16 cellular contexts compared by ENCODE assay signal in the genomic region with DNA sequence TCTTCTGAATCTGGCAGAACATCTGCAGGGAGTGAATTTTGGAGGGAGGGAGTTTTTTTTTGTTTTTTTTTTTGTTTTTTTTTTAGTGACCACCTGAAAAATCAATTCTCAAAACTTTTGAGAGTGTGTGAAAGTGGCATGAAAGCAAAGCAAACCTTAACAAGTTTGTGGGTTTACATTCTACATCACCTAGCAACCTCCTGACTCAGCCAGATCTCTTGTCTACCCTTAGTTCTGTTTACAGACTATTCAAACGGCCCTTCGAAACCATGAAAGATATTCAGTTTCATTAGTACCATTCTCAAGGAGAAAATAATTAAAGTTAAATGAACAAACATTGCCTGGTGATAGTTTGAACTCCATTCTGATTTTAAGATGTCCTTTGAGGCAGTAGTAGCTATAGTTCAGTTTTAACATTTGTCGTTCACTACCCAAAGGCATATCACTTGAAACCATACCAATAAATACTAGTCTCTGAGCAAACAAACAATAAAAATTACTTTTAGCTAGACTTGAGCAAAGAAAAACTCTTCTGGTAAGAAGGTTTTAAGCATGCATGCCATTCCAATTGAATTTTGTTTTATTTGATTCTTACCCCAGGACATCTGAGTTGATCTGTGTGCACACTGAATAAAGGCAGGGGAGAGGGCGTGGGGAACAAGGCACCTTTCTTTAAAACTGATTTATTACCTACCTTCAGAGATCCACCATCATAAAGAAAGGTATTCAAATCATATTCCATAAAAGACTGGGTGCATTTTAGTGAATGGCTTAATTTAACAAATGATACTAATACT.
DNase-seq lines count a peak whose midpoint lies in the region; ATAC-seq and TF ChIP-seq lines count a peak whose summit lies in the region.
"Had no signal": no experiment of that assay in that cellular context is flagged by ENCODE, and none has a peak within 500 bp of the region (broad histone marks: within the 10 kb centered on the region; RNA-seq: fewer than 3 reads in every experiment).

No MANE protein-coding gene starts in this region.

- no peaks in the 10 kb centered on the region for H3K4me1 Mint-ChIP-seq in activated CD4-positive, alpha-beta T cell treated with anti-CD3 and anti-CD28 coated beads, Interleukin-2, amount 10 ng/mL, durations not matched to agents 24 days and 14 days
- no peaks in the 10 kb centered on the region for H3K4me1 Mint-ChIP-seq in activated naive CD8-positive, alpha-beta T cell treated with anti-CD3 and anti-CD28 coated beads, Interleukin-2, amount 50 U/mL, for 24 hours
- H3K4me1 Mint-ChIP-seq: activated CD8-positive, alpha-beta memory T cell treated with anti-CD3 and anti-CD28 coated beads, Interleukin-2, amount 10 ng/mL, durations not matched to agents 7 days and 5 days; activated naive CD4-positive, alpha-beta T cell treated with anti-CD3 and anti-CD28 coated beads, Interleukin-2, amount 10 ng/mL, durations not matched to agents 7 days and 5 days; central memory CD8-positive, alpha-beta T cell had no signal

- TF ChIP-seq CTCF in tibial nerve (IDR thresholded peaks at IDR 0.05): no peak

- DNase-seq in DMS79 (lab: John Stamatoyannopoulos, UW) (peak; percentile 10), SJSA1 (ENCODE audit: low read depth in 1 of 2, low spot score in 2 of 2) (peak in 1 of 2 experiments; percentile 36), kidney tubule cell (ENCODE audit: low spot score) (peak; percentile 6), ecto neural progenitor cell (ENCODE audit: low spot score) (no peak), tibial nerve (ENCODE audit: low spot score in 2 of 2) (no peak)
- no peak for DNase-seq in activated CD4-positive, alpha-beta T cell treated with anti-CD3 and anti-CD28 coated beads, Interleukin-2, amount 10 ng/mL, durations not matched to agents 24 days and 14 days
- no peak for DNase-seq in activated naive CD8-positive, alpha-beta T cell treated with anti-CD3 and anti-CD28 coated beads, Interleukin-2, amount 50 U/mL, for 24 hours
- DNase-seq: activated CD8-positive, alpha-beta memory T cell treated with anti-CD3 and anti-CD28 coated beads, Interleukin-2, amount 10 ng/mL, durations not matched to agents 7 days and 5 days; activated naive CD4-positive, alpha-beta T cell treated with anti-CD3 and anti-CD28 coated beads, Interleukin-2, amount 10 ng/mL, durations not matched to agents 7 days and 5 days; heart left ventricle; right cardiac atrium; stimulated activated CD4-positive, alpha-beta T cell treated with anti-CD3 and anti-CD28 coated beads, Interleukin-4, amount 100 ng/mL, for 24 hours had no signal

- ATAC-seq in HG03280 (IDR thresholded peaks at IDR 0.05; ENCODE audit: unreplicated experiment): peak; percentile 77
- ATAC-seq in activated naive CD8-positive, alpha-beta T cell treated with anti-CD3 and anti-CD28 coated beads, Interleukin-2, amount 50 U/mL, for 24 hours: no peak
- ATAC-seq: activated CD8-positive, alpha-beta memory T cell treated with anti-CD3 and anti-CD28 coated beads, Interleukin-2, amount 10 ng/mL, durations not matched to agents 7 days and 5 days; HCT116; heart left ventricle; right cardiac atrium had no signal

- intact Hi-C loops in activated CD4-positive, alpha-beta T cell treated with anti-CD3 and anti-CD28 coated beads, Interleukin-2, amount 10 ng/mL, durations not matched to agents 24 days and 14 days (cut with micrococcal nuclease): no loop called here

- WGBS in tibial nerve, 2 donors: 60 to 66% methylated on average over 4 of the region's 4 CpGs

- no peaks in the 10 kb centered on the region for H3K36me3 ChIP-seq in SJSA1
- no peaks in the 10 kb centered on the region for H3K36me3 ChIP-seq in tibial nerve
- H3K36me3 ChIP-seq: heart left ventricle had no signal

- no peak for TF ChIP-seq POLR2A in tibial nerve (IDR thresholded peaks at IDR 0.05)

- peaks cover 11% of the 10 kb centered on the region for H3K4me1 ChIP-seq in SJSA1 (replicated peaks)
- H3K4me1 ChIP-seq in tibial nerve: no peaks in the 10 kb centered on the region
- H3K4me1 ChIP-seq: heart left ventricle had no signal

- H3K27ac Mint-ChIP-seq in activated CD4-positive, alpha-beta T cell treated with anti-CD3 and anti-CD28 coated beads, Interleukin-2, amount 10 ng/mL, durations not matched to agents 24 days and 14 days: no peak overlapping the region
- no peak overlapping the region for H3K27ac Mint-ChIP-seq in activated naive CD8-positive, alpha-beta T cell treated with anti-CD3 and anti-CD28 coated beads, Interleukin-2, amount 50 U/mL, for 24 hours
- H3K27ac Mint-ChIP-seq: activated CD8-positive, alpha-beta memory T cell treated with anti-CD3 and anti-CD28 coated beads, Interleukin-2, amount 10 ng/mL, durations not matched to agents 7 days and 5 days; activated naive CD4-positive, alpha-beta T cell treated with anti-CD3 and anti-CD28 coated beads, Interleukin-2, amount 10 ng/mL, durations not matched to agents 7 days and 5 days had no signal

- H3K4me3 Mint-ChIP-seq in activated CD4-positive, alpha-beta T cell treated with anti-CD3 and anti-CD28 coated beads, Interleukin-2, amount 10 ng/mL, durations not matched to agents 24 days and 14 days: no peak overlapping the region
- H3K4me3 Mint-ChIP-seq in activated naive CD8-positive, alpha-beta T cell treated with anti-CD3 and anti-CD28 coated beads, Interleukin-2, amount 50 U/mL, for 24 hours: no peak overlapping the region
- H3K4me3 Mint-ChIP-seq: activated CD8-positive, alpha-beta memory T cell treated with anti-CD3 and anti-CD28 coated beads, Interleukin-2, amount 10 ng/mL, durations not matched to agents 7 days and 5 days; activated naive CD4-positive, alpha-beta T cell treated with anti-CD3 and anti-CD28 coated beads, Interleukin-2, amount 10 ng/mL, durations not matched to agents 7 days and 5 days; central memory CD8-positive, alpha-beta T cell had no signal

- H3K9me3 ChIP-seq in SJSA1 (replicated peaks) (no peaks in the 10 kb centered on the region), tibial nerve (no peaks in the 10 kb centered on the region)
- H3K9me3 ChIP-seq: heart left ventricle had no signal

- TF ChIP-seq EP300 in tibial nerve (IDR thresholded peaks at IDR 0.05): no peak

- no peaks in the 10 kb centered on the region for H3K27me3 Mint-ChIP-seq in activated CD4-positive, alpha-beta T cell treated with anti-CD3 and anti-CD28 coated beads, Interleukin-2, amount 10 ng/mL, durations not matched to agents 24 days and 14 days
- no peaks in the 10 kb centered on the region for H3K27me3 Mint-ChIP-seq in activated naive CD8-positive, alpha-beta T cell treated with anti-CD3 and anti-CD28 coated beads, Interleukin-2, amount 50 U/mL, for 24 hours
- H3K27me3 Mint-ChIP-seq: activated CD8-positive, alpha-beta memory T cell treated with anti-CD3 and anti-CD28 coated beads, Interleukin-2, amount 10 ng/mL, durations not matched to agents 7 days and 5 days; activated naive CD4-positive, alpha-beta T cell treated with anti-CD3 and anti-CD28 coated beads, Interleukin-2, amount 10 ng/mL, durations not matched to agents 7 days and 5 days; central memory CD8-positive, alpha-beta T cell had no signal

- H3K4me3 ChIP-seq in SJSA1 (no peak overlapping the region), tibial nerve (no peak overlapping the region)
- H3K4me3 ChIP-seq: heart left ventricle, PC-9 had no signal

- H3K27me3 ChIP-seq in SJSA1 (replicated peaks): no peaks in the 10 kb centered on the region
- H3K27me3 ChIP-seq in tibial nerve: peaks cover 0 to 7% of the 10 kb centered on the region in 2 donors

- H3K36me3 Mint-ChIP-seq in activated CD4-positive, alpha-beta T cell treated with anti-CD3 and anti-CD28 coated beads, Interleukin-2, amount 10 ng/mL, durations not matched to agents 24 days and 14 days (ENCODE audit: low read depth): no peaks in the 10 kb centered on the region
- peaks cover 18% of the 10 kb centered on the region for H3K36me3 Mint-ChIP-seq in activated naive CD8-positive, alpha-beta T cell treated with anti-CD3 and anti-CD28 coated beads, Interleukin-2, amount 50 U/mL, for 24 hours (ENCODE audit: low read depth)

- no peaks in the 10 kb centered on the region for H3K9me3 Mint-ChIP-seq in activated CD4-positive, alpha-beta T cell treated with anti-CD3 and anti-CD28 coated beads, Interleukin-2, amount 10 ng/mL, durations not matched to agents 24 days and 14 days
- no peaks in the 10 kb centered on the region for H3K9me3 Mint-ChIP-seq in activated naive CD8-positive, alpha-beta T cell treated with anti-CD3 and anti-CD28 coated beads, Interleukin-2, amount 50 U/mL, for 24 hours
- H3K9me3 Mint-ChIP-seq: activated naive CD4-positive, alpha-beta T cell treated with anti-CD3 and anti-CD28 coated beads, Interleukin-2, amount 10 ng/mL, durations not matched to agents 7 days and 5 days; central memory CD8-positive, alpha-beta T cell had no signal

- H3K27ac ChIP-seq in SJSA1 (peak overlapping the region; percentile 83), tibial nerve (no peak overlapping the region)
- H3K27ac ChIP-seq: heart left ventricle, PC-9 had no signal

Comparison
In these comparisons a context has a peak if more than half of its experiments do, and no peak if none do; other contexts are left out.
1. DNase-seq: peak in DMS79 (single experiment) and kidney tubule cell (single experiment); none in ecto neural progenitor cell (single experiment), tibial nerve (0 of 2), activated CD4-positive, alpha-beta T cell treated with anti-CD3 and anti-CD28 coated beads, Interleukin-2, amount 10 ng/mL, durations not matched to agents 24 days and 14 days (single experiment) and activated naive CD8-positive, alpha-beta T cell treated with anti-CD3 and anti-CD28 coated beads, Interleukin-2, amount 50 U/mL, for 24 hours (single experiment).